ENCODE assay signal across 8 cellular contexts in genomic region chr7:87628780-87629569, GRCh38. TPM values are rescaled to one million over a fixed set of nuclear protein-coding genes. Genes with fewer than 3 reads are reported as not detected.
DNase-seq lines count a peak whose midpoint lies in the region; ATAC-seq, FAIRE-seq and TF ChIP-seq lines count a peak whose summit lies in the region.

No MANE protein-coding gene starts in this region.

- no peaks in the 10 kb centered on the region for H3K9me3 Mint-ChIP-seq in activated T-cell treated with anti-CD3 and anti-CD28 coated beads, Interleukin-2, amount 50 U/mL, for 72 hours

- peak; percentile 63 for FAIRE-seq in GM12891 (lab: Jason Lieb, UNC)

- peaks cover 5% of the 10 kb centered on the region for H3K27me3 Mint-ChIP-seq in activated T-cell treated with anti-CD3 and anti-CD28 coated beads, Interleukin-2, amount 50 U/mL, for 72 hours (ENCODE audit: low read depth)

- H3K36me3 Mint-ChIP-seq in activated T-cell treated with anti-CD3 and anti-CD28 coated beads, Interleukin-2, amount 50 U/mL, for 72 hours (ENCODE audit: insufficient read depth in 2 of 2) = peaks cover 0 to 1% of the 10 kb centered on the region in 2 donors

- H3K27ac Mint-ChIP-seq in activated T-cell treated with anti-CD3 and anti-CD28 coated beads, Interleukin-2, amount 50 U/mL, for 72 hours = no peak overlapping the region

- DNase-seq in GM12891 (ENCODE audit: insufficient read length, low spot score) (no peak), NCI-H2171 treated with DMSO at 0.1 percent for 48 hours (lab: John Stamatoyannopoulos, UW) (peak; percentile 11), fibroblast of lung (ENCODE audit: low read depth in 2 of 2) (peak in 1 of 2 donors; percentile 15), myocyte (ENCODE audit: low read depth) (peak; percentile 2), thoracic aorta (ENCODE audit: low spot score) (no peak), HCEC 1CT (no peak)
- DNase-seq in activated T-cell treated with anti-CD3 and anti-CD28 coated beads, Interleukin-2, amount 50 U/mL, for 72 hours = peak; percentile 36 to 53

- no peaks in the 10 kb centered on the region for H3K36me3 ChIP-seq in fibroblast of lung (ENCODE audit: control insufficient read depth, insufficient read depth, low read length)
- H3K36me3 ChIP-seq in thoracic aorta = no peaks in the 10 kb centered on the region

- peak overlapping the region; percentile 83 for H3K4me2 ChIP-seq in fibroblast of lung (ENCODE audit: extremely low read depth, insufficient read depth, low read length)

- H3K27ac ChIP-seq in fibroblast of lung (ENCODE audit: insufficient read depth, low read length) (no peak overlapping the region), thoracic aorta (no peak overlapping the region)

- no peaks in the 10 kb centered on the region for H3K27me3 ChIP-seq in fibroblast of lung (ENCODE audit: control insufficient read depth, insufficient read depth, low read length)
- H3K27me3 ChIP-seq in thoracic aorta (replicated peaks; ENCODE audit: insufficient read depth) = no peaks in the 10 kb centered on the region

- peak overlapping the region; percentile 81 to 85 for H3K4me3 Mint-ChIP-seq in activated T-cell treated with anti-CD3 and anti-CD28 coated beads, Interleukin-2, amount 50 U/mL, for 72 hours

- H3K79me2 ChIP-seq in fibroblast of lung (ENCODE audit: control insufficient read depth, insufficient read depth, low read length) = no peaks in the 10 kb centered on the region

- ATAC-seq in activated T-cell treated with anti-CD3 and anti-CD28 coated beads, Interleukin-2, amount 50 U/mL, for 72 hours (replicated peaks in 1 of 2) = peak; percentile 34 to 38
- ATAC-seq in thoracic aorta (ENCODE audit: insufficient number of reproducible peaks, low FRiP score, low read depth) (no peak), GM21717 (IDR thresholded peaks at IDR 0.05; ENCODE audit: unreplicated experiment) (no peak)

- H3K4me1 ChIP-seq in fibroblast of lung (ENCODE audit: control insufficient read depth, extremely low read depth, insufficient read depth, low read length) = no peaks in the 10 kb centered on the region
- H3K4me1 ChIP-seq in thoracic aorta (ENCODE audit: control insufficient read depth in 1 of 2, low read depth in 2 of 2) = peaks cover 9 to 13% of the 10 kb centered on the region in 2 donors

- H3K9ac ChIP-seq in fibroblast of lung (ENCODE audit: insufficient read depth, low read length) = peak overlapping the region; percentile 8

- TF ChIP-seq POLR2A in GM12891 (IDR thresholded peaks at IDR 0.05; ENCODE audit: low read depth, low read length) = no peak

- H3K9me3 ChIP-seq in fibroblast of lung (ENCODE audit: control insufficient read depth, insufficient read depth, low read depth, low read length) (no peaks in the 10 kb centered on the region), thoracic aorta (no peaks in the 10 kb centered on the region)

- TF ChIP-seq CTCF in fibroblast of lung (conservative IDR thresholded peaks at IDR 0.05 in 1 of 2, IDR thresholded peaks at IDR 0.05 in 1 of 2; ENCODE audit: low read depth in 1 of 2, low read length in 2 of 2) = no peak
- no peak for TF ChIP-seq CTCF in thoracic aorta (IDR thresholded peaks at IDR 0.05)

- no peaks in the 10 kb centered on the region for H4K20me1 ChIP-seq in fibroblast of lung (ENCODE audit: control insufficient read depth, extremely low read depth, insufficient read depth, low read length)

- peaks cover 13% of the 10 kb centered on the region for H3K4me1 Mint-ChIP-seq in activated T-cell treated with anti-CD3 and anti-CD28 coated beads, Interleukin-2, amount 50 U/mL, for 72 hours (ENCODE audit: low read depth)

- peak overlapping the region; percentile 55 for H2AFZ ChIP-seq in fibroblast of lung (ENCODE audit: low read length)

- H3K4me3 ChIP-seq in fibroblast of lung (replicated peaks in 1 of 4; ENCODE audit: control extremely low read depth in 1 of 4, insufficient read depth in 1 of 4, low read depth in 3 of 4, low read length in 4 of 4) (peak overlapping the region; percentile 52 to 68 (median 56)), thoracic aorta (peak overlapping the region; percentile 82)

TF ChIP-seq in GM12891, 5 proteins besides CTCF, POLR2A, EP300 and RAD21:
- TF ChIP-seq POU2F2 (IDR thresholded peaks at IDR 0.05; ENCODE audit: low read depth, low read length) (no peak), POLR2AphosphoS5 (IDR thresholded peaks at IDR 0.05; ENCODE audit: low read depth, low read length) (no peak), SPI1 (IDR thresholded peaks at IDR 0.05; ENCODE audit: low read depth, low read length) (no peak), PAX5 (IDR thresholded peaks at IDR 0.05; ENCODE audit: insufficient read depth, low read length, severe bottlenecking) (no peak), TAF1 (IDR thresholded peaks at IDR 0.05; ENCODE audit: low read depth, low read length) (no peak)

RNA-seq across cellular contexts. Expression of gene RUNDC3B, which starts 0.8 kb away (rescaled TPM):
- 0.03 TPM for polyA plus RNA-seq in GM12891 (2012; ENCODE audit: low read depth, missing spikeins)
- 1 to 10 TPM; 1.1 to 2.3 TPM for total RNA-seq in activated T-cell treated with anti-CD3 and anti-CD28 coated beads, Interleukin-2, amount 50 U/mL, for 72 hours
- total RNA-seq in fibroblast of lung (0.26 and 1.5 TPM in 2 replicates), myocyte (0.05 and 0.16 TPM in 2 replicates), thoracic aorta (10 to 100 TPM in 1 of 2 donors, under 1 TPM in 1; 0.68 to 12.3 TPM)
- 0.19 and 0.30 TPM in 2 replicates for polyA plus RNA-seq in fibroblast of lung
- polyA plus RNA-seq in fibroblast of lung (2012) = 0.23 and 0.24 TPM in 2 replicates
- polyA minus RNA-seq in fibroblast of lung (ENCODE audit: low replicate concordance) = not detected in 2 replicates
- 0.10 TPM for polyA plus RNA-seq in myocyte (2012)

RNA-seq across cellular contexts. Expression of gene ABCB1, which starts 28.3 kb away (rescaled TPM):
- 0.51 TPM for polyA plus RNA-seq in GM12891 (2012; ENCODE audit: low read depth, missing spikeins)
- total RNA-seq in activated T-cell treated with anti-CD3 and anti-CD28 coated beads, Interleukin-2, amount 50 U/mL, for 72 hours = 10 to 100 TPM; 15.5 to 20.1 TPM
- total RNA-seq in fibroblast of lung = 0.77 and 4.8 TPM in 2 replicates
- polyA plus RNA-seq in fibroblast of lung = 0.72 and 1.1 TPM in 2 replicates
- 0.56 and 0.71 TPM in 2 replicates for polyA plus RNA-seq in fibroblast of lung (2012)
- polyA minus RNA-seq in fibroblast of lung (ENCODE audit: low replicate concordance) = 3.2 TPM in 1 of 2 replicates, not detected in the other
- total RNA-seq in myocyte = not detected in 2 replicates
- not detected for polyA plus RNA-seq in myocyte (2012)
- total RNA-seq in thoracic aorta = 10 to 100 TPM in 1 of 2 donors, 1 to 10 TPM in 1; 1.4 to 10.6 TPM

Comparison
In these comparisons a context has a peak if more than half of its experiments do, and no peak if none do; other contexts are left out.
1. DNase-seq: peak in NCI-H2171 treated with DMSO at 0.1 percent for 48 hours (single experiment), activated T-cell treated with anti-CD3 and anti-CD28 coated beads, Interleukin-2, amount 50 U/mL, for 72 hours (2 of 2) and myocyte (single experiment); none in GM12891 (single experiment), thoracic aorta (single experiment) and HCEC 1CT (single experiment).
2. ATAC-seq: peak in activated T-cell treated with anti-CD3 and anti-CD28 coated beads, Interleukin-2, amount 50 U/mL, for 72 hours (2 of 2); none in thoracic aorta (single experiment) and GM21717 (single experiment).